11 cellular contexts compared by ENCODE assay signal in the genomic region with DNA sequence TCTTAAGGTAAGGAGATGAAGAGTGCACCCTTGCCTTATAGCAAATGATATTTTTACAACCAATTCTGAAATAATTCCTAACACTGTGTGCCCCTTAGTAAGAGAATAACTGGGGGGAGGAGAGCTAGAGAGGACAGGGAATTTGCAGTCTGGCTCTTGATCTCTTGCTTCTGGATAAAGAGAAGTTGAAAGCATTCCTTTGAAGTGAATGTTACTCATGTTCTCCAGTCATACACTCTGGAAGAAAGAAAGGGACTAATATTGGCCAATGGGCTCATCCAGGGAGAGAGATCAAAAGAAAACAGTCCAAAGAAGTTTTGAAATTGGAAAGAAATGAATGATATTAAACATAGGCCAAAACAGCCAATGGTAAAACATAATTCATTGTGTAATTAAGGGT. TPM values are rescaled to one million over a fixed set of nuclear protein-coding genes. Genes with fewer than 3 reads are reported as not detected.
DNase-seq lines count a peak whose midpoint lies in the region; ATAC-seq, FAIRE-seq and TF ChIP-seq lines count a peak whose summit lies in the region.
"Had no signal": no experiment of that assay in that cellular context is flagged by ENCODE, and none has a peak within 500 bp of the region (broad histone marks: within the 10 kb centered on the region; RNA-seq: fewer than 3 reads in every experiment).

No MANE protein-coding gene starts in this region.

- peak overlapping the region; percentile 49 for H2BK120ac ChIP-seq in IMR-90 (ENCODE audit: low read depth, low read length)

- H4K20me1 ChIP-seq in IMR-90 (ENCODE audit: insufficient read depth, low read length) (peaks cover 61% of the 10 kb centered on the region), GM12878 (ENCODE audit: control insufficient read depth, insufficient read depth) (no peaks in the 10 kb centered on the region)

- H3K18ac ChIP-seq in IMR-90 (ENCODE audit: low read depth, low read length), result peak overlapping the region; percentile 37; the same call in 1 of the 2 replicates

- RAD21 ChIA-PET in GM12878 (lab: Charles Lee; ENCODE audit: unreplicated experiment), result interaction anchor here (2.2 to 4.0 kb wide), 2 partner anchors 22 to 26 kb away, joined by 12 to 47 read pairs; partner anchors contain the start of gene C12orf75

- H3K9me3 ChIP-seq in IMR-90 (ENCODE audit: control insufficient read depth, insufficient read depth, low read length) (no peaks in the 10 kb centered on the region), GM12878 (replicated peaks; ENCODE audit: control insufficient read depth, insufficient read depth, low read length) (no peaks in the 10 kb centered on the region)
- H3K9me3 ChIP-seq: pancreas had no signal

- no peak overlapping the region for H3K9ac ChIP-seq in IMR-90 (ENCODE audit: low read depth, low read length)
- H3K9ac ChIP-seq in GM12878 (ENCODE audit: control insufficient read depth, insufficient read depth, low read length), result no peak overlapping the region

- DNase-seq in AG20443 (ENCODE audit: low spot score) (peak; percentile 60), IMR-90 (peak; percentile 72), GM12878 (ENCODE audit: low read depth, low spot score) (no peak), myocyte (ENCODE audit: low read depth) (peak; percentile 27), nucleus accumbens (lab: John Stamatoyannopoulos, UW) (no peak), T-helper 9 cell (no peak), NK-92 (lab: John Stamatoyannopoulos, UW; ENCODE audit: unreplicated experiment) (no peak)
- no peak for DNase-seq in activated CD4-positive, alpha-beta T cell treated with anti-CD3 and anti-CD28 coated beads, Interleukin-2, amount 50 U/mL, for 1 hour
- DNase-seq: effector CD8-positive, alpha-beta T cell; pancreas had no signal

- SMC1A ChIA-PET in GM12878 (lab: Charles Lee; ENCODE audit: uncharacterized antibody, unreplicated experiment), result interaction anchor here (1.5 to 7.1 kb wide), 4 partner anchors 8 to 28 kb away, joined by 4 to 102 read pairs (median 14); no protein-coding TSS in a partner anchor

- H3K79me2 ChIP-seq in GM12878 (ENCODE audit: control insufficient read depth, insufficient read depth, low read length), result peaks cover 29% of the 10 kb centered on the region

- peaks cover 4% of the 10 kb centered on the region; the same call in 1 of the 2 replicates for H3K36me3 ChIP-seq in IMR-90 (ENCODE audit: control insufficient read depth, insufficient read depth, low read length)
- H3K36me3 ChIP-seq in GM12878 (ENCODE audit: control insufficient read depth in 2 of 2, insufficient read depth in 2 of 2, low read length in 1 of 2), result peaks cover 0 to 3% of the 10 kb centered on the region in 2 experiments; a peak in 2 of 4 replicates
- H3K36me3 ChIP-seq: pancreas had no signal

- no peak overlapping the region for H2BK20ac ChIP-seq in IMR-90 (ENCODE audit: low read depth, low read length)

- H3K4me2 ChIP-seq in IMR-90 (ENCODE audit: low read depth, low read length) (no peak overlapping the region; the same call in 1 of the 2 replicates), GM12878 (ENCODE audit: control insufficient read depth, insufficient read depth) (no peak overlapping the region)

- H3K27me3 ChIP-seq in IMR-90 (ENCODE audit: control insufficient read depth, insufficient read depth, low read length) (no peaks in the 10 kb centered on the region), GM12878 (replicated peaks in 1 of 2; ENCODE audit: control insufficient read depth in 2 of 2, insufficient read depth in 2 of 2, low read length in 1 of 2) (no peaks in the 10 kb centered on the region)
- H3K27me3 ChIP-seq: pancreas had no signal

- POLR2A ChIA-PET in IMR-90 (lab: Charles Lee; ENCODE audit: unreplicated experiment), result no interaction called here
- POLR2A ChIA-PET in GM12878 (lab: Charles Lee), result interaction anchor here (1.0 to 5.2 kb wide), 2 partner anchors 9 to 21 kb away, joined by 3 to 38 read pairs; no protein-coding TSS in a partner anchor

- peaks cover 27% of the 10 kb centered on the region for H3K9me1 ChIP-seq in IMR-90 (ENCODE audit: insufficient read depth, low read length)

- peaks cover 29% of the 10 kb centered on the region for H3K4me1 ChIP-seq in IMR-90 (ENCODE audit: control insufficient read depth, insufficient read depth, low read length)
- peaks cover 44% of the 10 kb centered on the region for H3K4me1 ChIP-seq in GM12878 (ENCODE audit: control insufficient read depth, insufficient read depth, low read length)

- TF ChIP-seq CTCF in IMR-90 (conservative IDR thresholded peaks at IDR 0.05; ENCODE audit: low read depth, low read length), result no peak
- no peak for TF ChIP-seq CTCF in GM12878 (IDR thresholded peaks at IDR 0.05 in 2 of 3, conservative IDR thresholded peaks at IDR 0.05 in 1 of 3; ENCODE audit: control insufficient read depth in 2 of 3, extremely low read depth in 1 of 3, insufficient read depth in 1 of 3, low read depth in 3 of 3, low read length in 3 of 3)

- H2AK5ac ChIP-seq in IMR-90 (ENCODE audit: low read depth, low read length), result no peak overlapping the region

- H2BK15ac ChIP-seq in IMR-90 (ENCODE audit: low read depth, low read length), result no peak overlapping the region

- peak overlapping the region; percentile 41 for H3K4ac ChIP-seq in IMR-90 (ENCODE audit: low read depth, low read length)

- ATAC-seq in IMR-90 (ENCODE audit: low read depth) (peak; percentile 67), GM12878 (no peak)

- H3K27ac ChIP-seq in IMR-90 (ENCODE audit: insufficient read depth, low read length), result no peak overlapping the region
- 0 out of 2 replicates have a peak overlapping the region, but pooled peaks have one; percentile 4 for H3K27ac ChIP-seq in GM12878 (ENCODE audit: control insufficient read depth, insufficient read depth)
- H3K27ac ChIP-seq: HL-60, pancreas had no signal

- peak overlapping the region; percentile 23 for H2BK5ac ChIP-seq in IMR-90 (ENCODE audit: low read depth, low read length, poor library complexity, severe bottlenecking)

- H4K91ac ChIP-seq in IMR-90 (ENCODE audit: insufficient read depth, low read depth, low read length), result peak overlapping the region; percentile 15; the same call in 1 of the 2 replicates

- intact Hi-C loops in IMR-90 (cut with micrococcal nuclease), result no loop called here
- intact Hi-C loops in GM12878 (cut with micrococcal nuclease; ENCODE audit: unreplicated experiment), result no loop called here

- no peak overlapping the region for H3K56ac ChIP-seq in IMR-90 (ENCODE audit: extremely low read depth, insufficient read depth, low read length)

- no peak for TF ChIP-seq EP300 in GM12878 (IDR thresholded peaks at IDR 0.05; ENCODE audit: borderline replicate concordance in 1 of 2, control insufficient read depth in 1 of 2, low read depth in 2 of 2, low read length in 2 of 2)

- TF ChIP-seq POLR2A in IMR-90 (IDR thresholded peaks at IDR 0.05; ENCODE audit: low read depth, low read length) (no peak), GM12878 (IDR thresholded peaks at IDR 0.05; ENCODE audit: low read depth, low read length) (no peak)

- TF ChIP-seq RAD21 in IMR-90 (IDR thresholded peaks at IDR 0.05; ENCODE audit: low read length) (no peak), GM12878 (IDR thresholded peaks at IDR 0.05; ENCODE audit: insufficient read depth, low read depth, low read length) (no peak)

- peak overlapping the region; percentile 66 for H3K14ac ChIP-seq in IMR-90 (replicated peaks; ENCODE audit: low read depth, low read length)

- H4K8ac ChIP-seq in IMR-90 (ENCODE audit: low read depth in 2 of 2, low read length in 2 of 2), result 0 out of 4 replicates have a peak overlapping the region, but pooled peaks of 1 of the 2 experiments have one; percentile 12

- FAIRE-seq in GM12878 (lab: Jason Lieb, UNC), result no peak
- FAIRE-seq: pancreas had no signal

- H4K5ac ChIP-seq in IMR-90 (ENCODE audit: low read depth, low read length), result no peak overlapping the region

- H2AFZ ChIP-seq in IMR-90 (replicated peaks; ENCODE audit: low read length, poor library complexity) (no peak overlapping the region), GM12878 (ENCODE audit: control insufficient read depth, low read depth, low read length) (no peak overlapping the region)

- H3K4me3 ChIP-seq in IMR-90 (ENCODE audit: insufficient read depth, low read depth, low read length), result no peak overlapping the region
- no peak overlapping the region for H3K4me3 ChIP-seq in GM12878
- H3K4me3 ChIP-seq: pancreas had no signal

- CTCF ChIA-PET in IMR-90 (lab: Yijun Ruan, JAX), result no interaction called here
- CTCF ChIA-PET in GM12878 (lab: Yijun Ruan, JAX), result interaction anchor here (1.5 to 2.2 kb wide), 2 partner anchors 28 to 31 kb away, joined by 3 to 7 read pairs; no protein-coding TSS in a partner anchor

- BruUV-seq in IMR-90 (replicated peaks; lab: Mats Ljungman, UMichigan) (no TSS peak), GM12878 (replicated peaks; lab: Mats Ljungman, UMichigan) (no TSS peak)

- peaks cover 42 to 80% of the 10 kb centered on the region in 2 experiments for H3K79me1 ChIP-seq in IMR-90 (ENCODE audit: low read depth in 1 of 2, low read length in 2 of 2)

- H3K23ac ChIP-seq in IMR-90 (ENCODE audit: low read depth, low read length), result peak overlapping the region; percentile 64

- in situ Hi-C loops in IMR-90 (cut with MboI; ENCODE audit: low sequenced_read_pairs) (no loop called here), GM12878 (cut with MboI) (no loop called here)

- H2AK9ac ChIP-seq in IMR-90 (replicated peaks; ENCODE audit: low read depth, low read length, poor library complexity), result no peak overlapping the region

- dilution Hi-C loops in IMR-90 (cut with HindIII; ENCODE audit: low sequenced_read_pairs, unreplicated experiment), result no loop called here

RNA-seq across cellular contexts. Expression of gene C12orf75, which starts 25.3 kb away (rescaled TPM):
- total RNA-seq in IMR-90 (2012; rRNA removed) (145 and 216 TPM in 2 replicates), GM12878 (2014; rRNA removed) (154 and 174 TPM in 2 replicates), GM12878 (2014; rRNA removed; fragmentation: Illumina TruSeq; extraction: Trizol) (160 and 164 TPM in 2 replicates), GM12878 (2021) (171 and 172 TPM in 2 replicates), myocyte (38.7 and 41.4 TPM in 2 replicates)
- polyA plus RNA-seq in IMR-90 (2012; rRNA removed) (264 and 278 TPM in 2 replicates), GM12878 (2011; rRNA removed) (150 and 222 TPM in 2 replicates), GM12878 (2014; fragmentation: Illumina TruSeq; extraction: Trizol) (184 and 205 TPM in 2 replicates), GM12878 (2014; fragmentation: Nextera tagmentation; extraction: Ambion mirVana) (10 to 100 TPM; 40.7 to 84.7 TPM), GM12878 (2014; rRNA removed) (107 and 124 TPM in 2 replicates), GM12878 (2016; fragmentation: Nextera tagmentation; extraction: Ambion mirVana) (100 to 1,000 TPM; 399 to 411 TPM)
- polyA plus RNA-seq in IMR-90 (2012; cell fraction: cytosol; rRNA removed), result 100 and 104 TPM in 2 replicates
- 23.5 and 101 TPM in 2 replicates for polyA plus RNA-seq in IMR-90 (2012; cell fraction: nucleus; rRNA removed; ENCODE audit: low replicate concordance)
- total RNA-seq in GM12878 (2013; cell fraction: nucleolus; rRNA removed), result 40.0 and 42.0 TPM in 2 replicates
- 52.2 TPM for polyA plus RNA-seq in GM12878 (2011; ENCODE audit: low read depth)
- 70.9 and 74.3 TPM in 2 replicates for polyA plus RNA-seq in GM12878 (2011; cell fraction: cytosol; rRNA removed)
- polyA plus RNA-seq in GM12878 (2011; cell fraction: nucleus; rRNA removed), result 41.2 and 46.2 TPM in 2 replicates
- polyA plus RNA-seq in GM12878 (2012), result 55.8 and 75.4 TPM in 2 replicates
- 43.8 and 53.7 TPM in 2 replicates for polyA minus RNA-seq in GM12878 (2011; rRNA and poly(A)+ RNA removed)
- 23.0 and 31.3 TPM in 2 replicates for polyA minus RNA-seq in GM12878 (2011; cell fraction: cytosol; rRNA and poly(A)+ RNA removed)
- 18.0 and 35.2 TPM in 2 replicates for polyA minus RNA-seq in GM12878 (2011; cell fraction: nucleus; rRNA and poly(A)+ RNA removed)
- 89.8 TPM for polyA plus RNA-seq in myocyte (2012)

Comparison
In these comparisons a context has a peak if more than half of its experiments do, and no peak if none do; other contexts are left out.
1. DNase-seq: peak in AG20443 (single experiment), IMR-90 (single experiment) and myocyte (single experiment); none in GM12878 (single experiment), nucleus accumbens (0 of 56), T-helper 9 cell (single experiment), NK-92 (single experiment) and activated CD4-positive, alpha-beta T cell treated with anti-CD3 and anti-CD28 coated beads, Interleukin-2, amount 50 U/mL, for 1 hour (single experiment).